In the genomic region with DNA sequence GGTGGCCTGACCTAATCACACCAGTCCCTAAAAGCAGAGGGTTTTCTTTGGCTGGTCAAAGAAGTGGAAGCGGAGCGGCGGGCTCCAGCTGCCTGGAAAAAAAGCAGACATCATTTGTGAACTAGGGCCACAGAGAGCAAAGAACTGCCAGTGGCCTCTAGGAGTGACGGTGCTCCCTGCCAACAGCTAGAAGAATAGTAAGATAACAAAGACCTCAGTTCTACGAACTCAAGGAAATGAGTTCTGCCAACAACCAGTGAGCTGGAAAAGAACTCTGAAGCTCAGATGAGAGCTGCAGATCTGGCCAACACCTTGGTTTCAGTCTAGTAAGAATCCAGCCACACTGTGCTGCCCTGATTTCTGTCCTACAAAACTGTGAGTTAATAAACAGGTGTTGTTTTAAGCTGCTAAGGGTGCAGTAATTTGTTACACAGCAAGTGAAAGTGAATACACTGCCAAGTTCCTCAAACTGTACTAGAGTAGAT, we compare ENCODE assay signal across 9 cellular contexts.
DNase-seq lines count a peak whose midpoint lies in the region; ATAC-seq and TF ChIP-seq lines count a peak whose summit lies in the region.
"Had no signal": no experiment of that assay in that cellular context is flagged by ENCODE, and none has a peak within 500 bp of the region (broad histone marks: within the 10 kb centered on the region; RNA-seq: fewer than 3 reads in every experiment).

No MANE protein-coding gene starts in this region.

- no peak overlapping the region for H2BK15ac ChIP-seq in H9 (ENCODE audit: low read depth, low read length)

- no peak overlapping the region for H2BK120ac ChIP-seq in H9 (ENCODE audit: low read depth, low read length, poor library complexity, severe bottlenecking)

- TF ChIP-seq CTCF in GM12864 (IDR thresholded peaks at IDR 0.05; ENCODE audit: low read depth, low read length, missing control alignments) (no peak), endothelial cell (IDR thresholded peaks at IDR 0.05; ENCODE audit: unreplicated experiment) (no peak), H9 (conservative IDR thresholded peaks at IDR 0.05) (no peak)

- peaks cover 2% of the 10 kb centered on the region for H3K79me1 ChIP-seq in H9 (ENCODE audit: insufficient read depth, low read depth, low read length, poor library complexity, severe bottlenecking)

- no peak overlapping the region for H2BK12ac ChIP-seq in H9 (ENCODE audit: insufficient read length, low read depth, low read length)

- in situ Hi-C loops in GM23248 (cut with MboI): no loop called here

- no peaks in the 10 kb centered on the region for H3K23me2 ChIP-seq in H9 (ENCODE audit: insufficient read length, low read depth, low read length, poor library complexity, severe bottlenecking)

- H3K4me2 ChIP-seq in H9 (ENCODE audit: insufficient read depth, insufficient read length, low read length) (no peak overlapping the region), GM23248 (ENCODE audit: unreplicated experiment) (no peak overlapping the region)

- H3T11ph ChIP-seq in H9 (ENCODE audit: low read length): no peak overlapping the region

- H3K79me2 ChIP-seq in H9 (ENCODE audit: insufficient read depth, low read length): peaks cover 9% of the 10 kb centered on the region; the same call in 1 of the 2 replicates
- peaks cover 100% of the 10 kb centered on the region for H3K79me2 ChIP-seq in GM23248 (ENCODE audit: insufficient read depth)

- H3K4me1 Mint-ChIP-seq in IgD-negative memory B cell: peaks cover 60 to 72% (median 68%) of the 10 kb centered on the region in 3 donors
- peaks cover 7% of the 10 kb centered on the region for H3K4me1 Mint-ChIP-seq in endothelial cell (ENCODE audit: unreplicated experiment)
- peaks cover 12 to 16% of the 10 kb centered on the region in 2 experiments for H3K4me1 Mint-ChIP-seq in H9

- peak overlapping the region; percentile 72 to 95 (median 92) for H3K27ac Mint-ChIP-seq in IgD-negative memory B cell
- H3K27ac Mint-ChIP-seq in endothelial cell (ENCODE audit: unreplicated experiment): peak overlapping the region; percentile 25
- no peak overlapping the region for H3K27ac Mint-ChIP-seq in H9

- peak; percentile 49 for DNase-seq in GM12864 (ENCODE audit: low read depth)
- no peak for DNase-seq in endothelial cell (ENCODE audit: low spot score)
- peak; percentile 38 for DNase-seq in retina
- DNase-seq in H9: no peak
- DNase-seq in GM23248: no peak
- DNase-seq in ecto neural progenitor cell (ENCODE audit: low spot score): no peak
- DNase-seq: activated T-cell treated with anti-CD3 and anti-CD28 coated beads, Interleukin-2, amount 50 U/mL, for 4 hours had no signal

- no peak overlapping the region for H3K14ac ChIP-seq in H9 (ENCODE audit: insufficient read depth, low read length)

- no peaks in the 10 kb centered on the region for H3K9me3 ChIP-seq in H9 (ENCODE audit: control insufficient read depth, low read depth, low read length)
- no peaks in the 10 kb centered on the region for H3K9me3 ChIP-seq in GM23248 (ENCODE audit: low read depth)

- peaks cover 0 to 3% (median 0%) of the 10 kb centered on the region in 3 donors for H3K9me3 Mint-ChIP-seq in IgD-negative memory B cell
- no peaks in the 10 kb centered on the region for H3K9me3 Mint-ChIP-seq in endothelial cell (ENCODE audit: unreplicated experiment)
- peaks cover 4 to 5% of the 10 kb centered on the region in 2 experiments; a peak in 2 of 5 replicates for H3K9me3 Mint-ChIP-seq in H9
- H3K9me3 Mint-ChIP-seq: activated T-cell treated with anti-CD3 and anti-CD28 coated beads, Interleukin-2, amount 50 U/mL, for 4 hours had no signal

- H4K91ac ChIP-seq in H9 (ENCODE audit: insufficient read length, low read depth, low read length): no peak overlapping the region

- ATAC-seq in GM21390 (IDR thresholded peaks at IDR 0.05; ENCODE audit: unreplicated experiment): peak; percentile 88

- no peak overlapping the region for H2BK20ac ChIP-seq in H9 (ENCODE audit: low read depth, low read length, poor library complexity, severe bottlenecking)

- H4K8ac ChIP-seq in H9 (replicated peaks; ENCODE audit: insufficient read length, low read depth, low read length): no peak overlapping the region

- H3F3A ChIP-seq in GM23248 (ENCODE audit: insufficient read depth): no peaks in the 10 kb centered on the region

- H3K27ac ChIP-seq in H9 (ENCODE audit: insufficient read length, low read depth, low read length) (no peak overlapping the region), GM23248 (no peak overlapping the region)

- no CpG with 5 or more reads among the region's 5 CpGs for WGBS in H9 (ENCODE audit: extremely low coverage, insufficient read length, low lambda C conversion rate)
- 87 to 89% methylated on average over 5 of the region's 5 CpGs for WGBS in GM23248 (ENCODE audit: low coverage in 1 of 2, low lambda C conversion rate in 2 of 2, missing lambda C conversion rate in 2 of 2), 2 experiments

- H2AFZ ChIP-seq in H9 (ENCODE audit: low read length) (no peak overlapping the region), GM23248 (no peak overlapping the region)

- H2BK5ac ChIP-seq in H9 (ENCODE audit: insufficient read length, low read length): no peak overlapping the region

- no peak overlapping the region for H2AK5ac ChIP-seq in H9 (ENCODE audit: insufficient read length, low read length)

- H3K4me1 ChIP-seq in H9 (ENCODE audit: insufficient read depth, low read length) (peaks cover 3% of the 10 kb centered on the region; the same call in 1 of the 2 replicates), GM23248 (ENCODE audit: insufficient read depth) (no peaks in the 10 kb centered on the region)

- H3K36me3 ChIP-seq in GM23248 (ENCODE audit: low read depth): no peaks in the 10 kb centered on the region

- peaks cover 8% of the 10 kb centered on the region for H3K36me3 Mint-ChIP-seq in IgD-negative memory B cell
- no peaks in the 10 kb centered on the region for H3K36me3 Mint-ChIP-seq in endothelial cell (ENCODE audit: low read depth, unreplicated experiment)
- H3K36me3 Mint-ChIP-seq in H9 (ENCODE audit: insufficient read depth in 1 of 3, low read depth in 3 of 3): peaks cover 3 to 8% (median 3%) of the 10 kb centered on the region in 3 experiments; a peak in 5 of 7 replicates

- H3K27me3 Mint-ChIP-seq in IgD-negative memory B cell (no peaks in the 10 kb centered on the region), endothelial cell (ENCODE audit: unreplicated experiment) (no peaks in the 10 kb centered on the region), H9 (ENCODE audit: low read depth) (no peaks in the 10 kb centered on the region)

- no peaks in the 10 kb centered on the region; the same call in 1 of the 2 replicates for H3K9me2 ChIP-seq in GM23248 (ENCODE audit: insufficient read depth)

- H4K20me1 ChIP-seq in H9 (ENCODE audit: control insufficient read depth, insufficient read depth, insufficient read length) (no peaks in the 10 kb centered on the region), GM23248 (ENCODE audit: insufficient read depth) (peaks cover 21% of the 10 kb centered on the region; the same call in 1 of the 2 replicates)

- H3K18ac ChIP-seq in H9 (ENCODE audit: insufficient read length, low read depth, low read length): no peak overlapping the region

- no peak overlapping the region for H3K9ac ChIP-seq in H9 (ENCODE audit: extremely low read depth, insufficient read length, low read length)
- no peak overlapping the region for H3K9ac ChIP-seq in GM23248

- H3K23ac ChIP-seq in H9 (ENCODE audit: insufficient read length, low read depth, low read length): no peak overlapping the region

- H3K4me3 ChIP-seq in GM12864 (ENCODE audit: low read depth, low read length): no peak overlapping the region
- H3K4me3 ChIP-seq in GM23248: no peak overlapping the region

- no peak overlapping the region for H3K4ac ChIP-seq in H9 (ENCODE audit: low read depth, low read length)

- H4K5ac ChIP-seq in H9 (ENCODE audit: insufficient read length, low read depth, low read length): no peak overlapping the region

- H3K27me3 ChIP-seq in H9 (ENCODE audit: insufficient read depth, low read length) (no peaks in the 10 kb centered on the region), GM23248 (replicated peaks; ENCODE audit: insufficient read depth) (no peaks in the 10 kb centered on the region)

- H3K56ac ChIP-seq in H9 (ENCODE audit: insufficient read length, low read depth, low read length): no peak overlapping the region

- H3K4me3 Mint-ChIP-seq in IgD-negative memory B cell: peak overlapping the region; percentile 18 to 54 (median 38)
- H3K4me3 Mint-ChIP-seq in endothelial cell (ENCODE audit: unreplicated experiment): no peak overlapping the region
- H3K4me3 Mint-ChIP-seq in H9: no peak overlapping the region
- H3K4me3 Mint-ChIP-seq: activated T-cell treated with anti-CD3 and anti-CD28 coated beads, Interleukin-2, amount 50 U/mL, for 4 hours had no signal

Comparison
In these comparisons a context has a peak if more than half of its experiments do, and no peak if none do; other contexts are left out.
1. DNase-seq: peak in GM12864 (single experiment) and retina (single experiment); none in endothelial cell (single experiment), H9 (single experiment), GM23248 (single experiment) and ecto neural progenitor cell (single experiment).
2. H3K27ac Mint-ChIP-seq: peak in IgD-negative memory B cell (3 of 3) and endothelial cell (single experiment); none in H9 (0 of 3).
3. H3K4me3 Mint-ChIP-seq: peak in IgD-negative memory B cell (4 of 4); none in endothelial cell (single experiment) and H9 (0 of 2).